ENCODE assay signal across 23 cellular contexts in the genomic region with DNA sequence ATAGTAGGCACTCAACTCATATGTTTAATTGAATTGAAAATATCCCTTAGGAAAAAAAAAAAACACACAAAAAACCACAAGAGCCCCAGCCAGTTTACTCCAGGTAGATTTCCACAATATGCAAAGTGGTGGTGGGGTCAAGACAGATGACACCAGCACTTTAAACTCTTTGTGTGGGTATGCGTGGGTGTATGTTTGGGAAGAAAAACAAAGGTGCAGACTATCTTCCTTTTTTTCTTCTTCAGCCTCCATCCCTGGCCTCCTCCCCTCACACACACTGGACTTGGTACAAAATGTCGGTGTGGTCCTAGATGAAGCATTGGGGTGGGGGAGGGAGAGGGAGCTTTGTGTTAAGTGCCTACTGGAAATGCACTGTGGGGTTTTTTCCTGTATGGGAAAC.
"Had no signal": no experiment of that assay in that cellular context is flagged by ENCODE, and none has a peak within 500 bp of the region (broad histone marks: within the 10 kb centered on the region; RNA-seq: fewer than 3 reads in every experiment).

No MANE protein-coding gene starts in this region.

- ATAC-seq: HepG2, Panc1, T-cell had no signal

- FAIRE-seq: HepG2 had no signal

- H3K9me2 ChIP-seq: SK-N-SH had no signal

- H3K9ac ChIP-seq: KMS-11, SK-N-SH had no signal

- DNase-seq: IMR-90, Kasumi-1, MM.1S, NCI-H1092 treated with DMSO at 0.1 percent for 48 hours, NCI-H1436, NCI-H187, NCI-H2029, NCI-H2081 treated with DMSO at 0.1 percent for 48 hours, NCI-H2171, NCI-H226, NCI-H446, NCI-H510A, NCI-H524 treated with DMSO at 0.1 percent for 48 hours, NCI-H69, NCI-H774, SHP77, SK-N-SH, SW 1271, T-cell had no signal

- H3K9me3 ChIP-seq: SK-N-SH had no signal

- H3K4me2 ChIP-seq: KMS-11, SK-N-SH had no signal

- H3K27ac ChIP-seq: KMS-11, RWPE1 had no signal
